In the genomic region with DNA sequence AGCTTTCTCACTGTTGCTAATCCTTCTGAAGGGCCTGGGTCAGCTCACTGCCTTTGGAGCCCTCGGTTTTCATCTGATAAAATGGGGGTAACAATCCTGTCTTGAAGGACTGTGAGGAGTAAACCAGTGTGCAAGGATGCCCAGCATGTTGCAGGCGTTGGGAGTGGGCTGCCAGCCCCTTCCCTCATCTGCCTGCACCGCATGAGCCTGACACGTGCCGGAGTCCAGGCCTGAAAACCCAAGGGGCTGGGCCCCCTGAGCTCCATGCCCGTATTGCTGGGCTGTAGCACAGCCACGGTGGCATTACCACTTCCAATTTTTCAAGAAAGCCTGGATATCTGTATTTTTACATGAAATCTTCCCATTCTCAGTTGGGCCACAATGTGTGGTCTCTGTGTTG, we compare ENCODE assay signal across 22 cellular contexts.
A peak's percentile ranks its signal among the peaks of the same experiment; 100 is the strongest.
DNase-seq lines count a peak whose midpoint lies in the region; ATAC-seq lines count a peak whose summit lies in the region.
"Had no signal": no experiment of that assay in that cellular context is flagged by ENCODE, and none has a peak within 500 bp of the region (broad histone marks: within the 10 kb centered on the region; RNA-seq: fewer than 3 reads in every experiment).

No MANE protein-coding gene starts in this region.

- peaks cover 26% of the 10 kb centered on the region for H3K36me3 Mint-ChIP-seq in CD4-positive, CD25-positive, alpha-beta regulatory T cell
- H3K36me3 Mint-ChIP-seq in T-cell: peaks cover 30% of the 10 kb centered on the region

- H3K27ac Mint-ChIP-seq in CD4-positive, CD25-positive, alpha-beta regulatory T cell: peak overlapping the region in 2 of 3 donors; percentile 49 to 68
- no peak overlapping the region for H3K27ac Mint-ChIP-seq in T-cell
- H3K27ac Mint-ChIP-seq: B cell had no signal

- H3K4me3 ChIP-seq in BLaER1: 0 out of 2 replicates have a peak overlapping the region, but pooled peaks have one; percentile 6
- no peak overlapping the region for H3K4me3 ChIP-seq in CD4-positive, CD25-positive, alpha-beta regulatory T cell (ENCODE audit: low read depth, low read length)
- H3K4me3 ChIP-seq in right cardiac atrium (ENCODE audit: low read length): no peak overlapping the region
- H3K4me3 ChIP-seq in skeletal muscle tissue (ENCODE audit: low read length in 3 of 3): peak overlapping the region in 1 of 3 donors; percentile 1
- H3K4me3 ChIP-seq: MG63 had no signal

- CTCF ChIA-PET in T-cell (lab: Charles Lee): no interaction called here

- peaks cover 31% of the 10 kb centered on the region for H4K20me1 ChIP-seq in BLaER1

- peaks cover 0 to 12% (median 8%) of the 10 kb centered on the region in 4 donors for H3K4me1 Mint-ChIP-seq in CD4-positive, CD25-positive, alpha-beta regulatory T cell
- peaks cover 0 to 10% (median 0%) of the 10 kb centered on the region in 3 donors for H3K4me1 Mint-ChIP-seq in T-cell

- H3K4me1 ChIP-seq in BLaER1: peaks cover 68% of the 10 kb centered on the region
- H3K4me1 ChIP-seq in CD4-positive, CD25-positive, alpha-beta regulatory T cell (ENCODE audit: control insufficient read depth, insufficient read depth, low read length, poor library complexity, severe bottlenecking): no peaks in the 10 kb centered on the region
- H3K4me1 ChIP-seq in right cardiac atrium (ENCODE audit: control insufficient read depth, insufficient read depth, low read length): peaks cover 17% of the 10 kb centered on the region
- H3K4me1 ChIP-seq in skeletal muscle tissue (ENCODE audit: control insufficient read depth in 3 of 3, insufficient read depth in 3 of 3, low read length in 3 of 3): peaks cover 70 to 99% (median 87%) of the 10 kb centered on the region in 3 donors

- H3K4me3 Mint-ChIP-seq in CD4-positive, CD25-positive, alpha-beta regulatory T cell: no peak overlapping the region
- no peak overlapping the region for H3K4me3 Mint-ChIP-seq in T-cell
- H3K4me3 Mint-ChIP-seq: B cell had no signal

- 85% methylated on average over 7 of the region's 7 CpGs for WGBS in right cardiac atrium

- H3K27me3 ChIP-seq in BLaER1 (no peaks in the 10 kb centered on the region), right cardiac atrium (ENCODE audit: control insufficient read depth, insufficient read depth) (no peaks in the 10 kb centered on the region), skeletal muscle tissue (ENCODE audit: control insufficient read depth in 3 of 3, insufficient read depth in 3 of 3, low read length in 3 of 3) (no peaks in the 10 kb centered on the region)
- H3K27me3 ChIP-seq in CD4-positive, CD25-positive, alpha-beta regulatory T cell (ENCODE audit: control insufficient read depth, insufficient read depth, low read length): no peaks in the 10 kb centered on the region
- H3K27me3 ChIP-seq: MG63 had no signal

- POLR2A ChIA-PET in T-cell (lab: Charles Lee): no interaction called here

- H3K4me2 ChIP-seq in BLaER1: peak overlapping the region; percentile 93

- H3K9ac ChIP-seq in BLaER1: peak overlapping the region; percentile 46
- peak overlapping the region; percentile 18 to 58 (median 57) for H3K9ac ChIP-seq in skeletal muscle tissue (ENCODE audit: low read depth in 1 of 3, low read length in 3 of 3)

- DNase-seq in CD4-positive, CD25-positive, alpha-beta regulatory T cell: no peak
- DNase-seq in right cardiac atrium (peak in 1 of 3 donors; percentile 22), RKO (ENCODE audit: low spot score) (no peak), T-cell (no peak)
- DNase-seq: DMS153; DND-41; MG63; NCI-H1105 treated with DMSO at 0.1 percent for 48 hours; NCI-H146; NCI-H1930; NCI-H2107; NCI-H446 treated with DMSO at 0.1 percent for 48 hours; NCI-H526; NCI-H82; NK-92 treated with Interleukin-12 subunit alpha and Interleukin-12 subunit beta, amount 100 ng/mL, for 24 hours; PC-3; SHP77 had no signal

- no peaks in the 10 kb centered on the region for H3K9me3 Mint-ChIP-seq in CD4-positive, CD25-positive, alpha-beta regulatory T cell
- H3K9me3 Mint-ChIP-seq in T-cell: no peaks in the 10 kb centered on the region

- H3K9me3 ChIP-seq in BLaER1 (no peaks in the 10 kb centered on the region), right cardiac atrium (ENCODE audit: control insufficient read depth, low read length) (no peaks in the 10 kb centered on the region), skeletal muscle tissue (ENCODE audit: control insufficient read depth in 3 of 3, low read length in 3 of 3) (no peaks in the 10 kb centered on the region)
- H3K9me3 ChIP-seq in CD4-positive, CD25-positive, alpha-beta regulatory T cell (ENCODE audit: control insufficient read depth in 2 of 2, low read length in 2 of 2): no peaks in the 10 kb centered on the region
- H3K9me3 ChIP-seq: MG63 had no signal

- no peak for ATAC-seq in CD4-positive, CD25-positive, alpha-beta regulatory T cell (ENCODE audit: low read depth in 2 of 2)
- no peak for ATAC-seq in right cardiac atrium
- ATAC-seq in T-cell (replicated peaks in 1 of 4): no peak
- no peak for ATAC-seq in GM18909 (IDR thresholded peaks at IDR 0.05; ENCODE audit: poor library complexity, unreplicated experiment)
- ATAC-seq: HepG2, PC-3 had no signal

- intact Hi-C loops in right cardiac atrium (cut with DNase I): no loop called here

- no peaks in the 10 kb centered on the region for H3K27me3 Mint-ChIP-seq in CD4-positive, CD25-positive, alpha-beta regulatory T cell
- no peaks in the 10 kb centered on the region for H3K27me3 Mint-ChIP-seq in T-cell
- H3K27me3 Mint-ChIP-seq: B cell had no signal

- H3K27ac ChIP-seq in BLaER1: peak overlapping the region; percentile 71
- H3K27ac ChIP-seq in CD4-positive, CD25-positive, alpha-beta regulatory T cell (ENCODE audit: insufficient read depth, low read length, poor library complexity, severe bottlenecking): no peak overlapping the region
- peak overlapping the region; percentile 77 for H3K27ac ChIP-seq in right cardiac atrium (ENCODE audit: low read length)
- H3K27ac ChIP-seq in skeletal muscle tissue (ENCODE audit: low read depth, low read length): peak overlapping the region; percentile 66

- H3K36me3 ChIP-seq in BLaER1 (no peaks in the 10 kb centered on the region; the same call in 1 of the 2 replicates), skeletal muscle tissue (ENCODE audit: control insufficient read depth in 3 of 3, insufficient read depth in 3 of 3, low read length in 3 of 3) (peaks cover 0 to 3% (median 2%) of the 10 kb centered on the region in 3 donors)
- peaks cover 4% of the 10 kb centered on the region for H3K36me3 ChIP-seq in CD4-positive, CD25-positive, alpha-beta regulatory T cell (ENCODE audit: control insufficient read depth, insufficient read depth, low read length)
- H3K36me3 ChIP-seq: MG63 had no signal

Comparison
In these comparisons a context has a peak if more than half of its experiments do, and no peak if none do; other contexts are left out.
1. H3K27ac Mint-ChIP-seq: peak in CD4-positive, CD25-positive, alpha-beta regulatory T cell (2 of 3); none in T-cell (0 of 2).